8 cellular contexts compared by ENCODE assay signal in the genomic region with DNA sequence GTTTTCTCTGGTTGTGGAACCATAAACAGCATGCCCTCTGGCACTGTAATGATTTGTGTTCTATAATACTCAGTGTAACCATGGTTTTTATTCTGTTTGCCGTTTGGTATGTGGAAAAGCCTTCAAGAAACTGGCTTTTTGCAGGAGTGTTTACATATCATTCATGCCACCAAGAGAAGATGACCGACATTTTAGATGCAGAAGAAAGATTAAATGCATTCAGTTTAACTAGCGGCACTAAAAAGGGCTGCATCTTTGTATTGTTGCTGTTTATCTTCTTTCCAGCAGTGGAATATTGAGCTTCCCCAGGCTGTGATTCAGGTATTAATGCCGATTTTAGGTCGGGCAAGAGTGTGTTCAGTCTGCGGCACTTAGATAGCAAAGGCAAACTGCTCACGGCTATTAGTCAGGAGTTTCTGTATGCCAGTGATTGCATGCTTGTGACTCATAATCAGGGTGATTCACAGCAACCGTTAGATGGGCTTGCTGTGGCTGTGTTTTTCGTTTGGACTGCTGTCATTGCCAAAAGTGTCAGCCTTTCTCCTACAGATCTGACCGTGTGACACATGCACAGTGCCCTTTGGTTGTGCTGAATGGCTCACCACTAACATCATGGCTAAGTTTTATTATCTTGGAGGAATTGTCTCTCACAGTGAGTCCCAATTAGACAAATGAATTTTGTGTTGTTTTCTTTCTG.
DNase-seq lines count a peak whose midpoint lies in the region; ATAC-seq, FAIRE-seq and TF ChIP-seq lines count a peak whose summit lies in the region.

No MANE protein-coding gene starts in this region.

- H3K36me3 ChIP-seq in keratinocyte (ENCODE audit: control insufficient read depth in 2 of 2, extremely low read depth in 1 of 2, insufficient read depth in 2 of 2, low read length in 2 of 2) (no peaks in the 10 kb centered on the region), neuronal stem cell (replicated peaks in 1 of 2; ENCODE audit: control insufficient read depth in 2 of 2, insufficient read depth in 2 of 2, low read length in 2 of 2) (no peaks in the 10 kb centered on the region)
- no peaks in the 10 kb centered on the region for H3K36me3 ChIP-seq in effector memory CD4-positive, alpha-beta T cell (ENCODE audit: control insufficient read depth, insufficient read depth, low read length)

- H3K4me1 ChIP-seq in keratinocyte (ENCODE audit: control insufficient read depth, extremely low read depth, insufficient read depth, low read length), result peaks cover 11% of the 10 kb centered on the region
- H3K4me1 ChIP-seq in effector memory CD4-positive, alpha-beta T cell (ENCODE audit: control insufficient read depth, insufficient read depth, low read length, poor library complexity, severe bottlenecking), result peaks cover 4% of the 10 kb centered on the region
- peaks cover 2 to 5% of the 10 kb centered on the region in 2 donors for H3K4me1 ChIP-seq in neuronal stem cell (ENCODE audit: control insufficient read depth in 2 of 2, insufficient read depth in 1 of 2, low read depth in 1 of 2, low read length in 2 of 2)

- no peaks in the 10 kb centered on the region for H3K27me3 ChIP-seq in keratinocyte (ENCODE audit: control insufficient read depth, extremely low read depth, insufficient read depth, low read length)
- no peaks in the 10 kb centered on the region for H3K27me3 ChIP-seq in effector memory CD4-positive, alpha-beta T cell (replicated peaks; ENCODE audit: control insufficient read depth, insufficient read depth, low read length, poor library complexity, severe bottlenecking)
- H3K27me3 ChIP-seq in neuronal stem cell (ENCODE audit: control insufficient read depth in 3 of 3, insufficient read depth in 3 of 3, low read depth in 1 of 3, low read length in 3 of 3), result no peaks in the 10 kb centered on the region

- H3K14ac ChIP-seq in neuronal stem cell (ENCODE audit: low read length), result no peak overlapping the region

- H3K9ac ChIP-seq in keratinocyte (ENCODE audit: control insufficient read depth, extremely low read depth, insufficient read depth, low read length) (peak overlapping the region; percentile 42), neuronal stem cell (ENCODE audit: low read depth, low read length, poor library complexity) (no peak overlapping the region)

- dilution Hi-C loops in keratinocyte (cut with MboI; ENCODE audit: extremely low pct_ligation_motif_present, low sequenced_read_pairs), result no loop called here

- no peak overlapping the region for H2BK5ac ChIP-seq in neuronal stem cell (ENCODE audit: low read length)

- no peak overlapping the region for H2AK5ac ChIP-seq in neuronal stem cell (ENCODE audit: low read depth, low read length)

- no peak for ATAC-seq in GM18858 (IDR thresholded peaks at IDR 0.05; ENCODE audit: unreplicated experiment)

- H3K23ac ChIP-seq in neuronal stem cell (ENCODE audit: low read depth, low read length, poor library complexity), result no peak overlapping the region

- peak; percentile 99 for FAIRE-seq in keratinocyte (lab: Jason Lieb, UNC)

- H3K4me2 ChIP-seq in keratinocyte (ENCODE audit: control insufficient read depth, extremely low read depth, insufficient read depth, low read depth, low read length) (peak overlapping the region; percentile 52), neuronal stem cell (ENCODE audit: insufficient read depth, low read length, poor library complexity, severe bottlenecking) (no peak overlapping the region)

- H3K27ac ChIP-seq in keratinocyte (ENCODE audit: control insufficient read depth, insufficient read depth, low read length) (peak overlapping the region; percentile 42), neuronal stem cell (replicated peaks; ENCODE audit: low read length) (no peak overlapping the region)
- H3K27ac ChIP-seq in effector memory CD4-positive, alpha-beta T cell (ENCODE audit: insufficient read depth, low read length, poor library complexity, severe bottlenecking), result no peak overlapping the region

- H2AFZ ChIP-seq in keratinocyte (ENCODE audit: control insufficient read depth, low read length) (peak overlapping the region; percentile 48), neuronal stem cell (ENCODE audit: low read length) (no peak overlapping the region)

- H2BK120ac ChIP-seq in neuronal stem cell (ENCODE audit: low read depth, low read length), result no peak overlapping the region

- peak; percentile 45 for DNase-seq in CMK (ENCODE audit: low read depth)
- peak; percentile 11 to 66 for DNase-seq in NCI-H446 (lab: John Stamatoyannopoulos, UW)
- DNase-seq in astrocyte of the hippocampus (ENCODE audit: low read depth, low spot score), result peak; percentile 95
- peak; percentile 69 for DNase-seq in keratinocyte (ENCODE audit: low read depth, low spot score)
- DNase-seq in stimulated activated CD8-positive, alpha-beta memory T cell treated with anti-CD3 and anti-CD28 coated beads, Interleukin-4, amount 100 ng/mL, for 24 hours (ENCODE audit: low read depth), result peak; percentile 1
- DNase-seq in effector memory CD4-positive, alpha-beta T cell, result no peak
- DNase-seq in neuronal stem cell (ENCODE audit: low spot score), result no peak

- no peak overlapping the region for H4K91ac ChIP-seq in neuronal stem cell (ENCODE audit: low read depth, low read length, poor library complexity)

- no peak overlapping the region for H2BK15ac ChIP-seq in neuronal stem cell (ENCODE audit: low read length)

- H3K4ac ChIP-seq in neuronal stem cell (ENCODE audit: low read length), result no peak overlapping the region

- H3K4me3 ChIP-seq in keratinocyte (ENCODE audit: control insufficient read depth in 2 of 3, extremely low read depth in 1 of 3, insufficient read depth in 2 of 3, low read depth in 1 of 3, low read length in 3 of 3), result peak overlapping the region in 2 of 3 experiments; percentile 18 to 40
- no peak overlapping the region for H3K4me3 ChIP-seq in effector memory CD4-positive, alpha-beta T cell (ENCODE audit: insufficient read depth, low read depth, low read length, poor library complexity, severe bottlenecking)
- H3K4me3 ChIP-seq in neuronal stem cell (ENCODE audit: low read length in 2 of 2), result no peak overlapping the region

- TF ChIP-seq CTCF in keratinocyte (optimal IDR thresholded peaks at IDR 0.05 in 1 of 3, IDR thresholded peaks at IDR 0.05 in 1 of 3, conservative IDR thresholded peaks at IDR 0.05 in 1 of 3; ENCODE audit: extremely low read depth in 1 of 3, insufficient read depth in 2 of 3, low read length in 3 of 3), result no peak

- no peaks in the 10 kb centered on the region for H3K79me2 ChIP-seq in keratinocyte (ENCODE audit: control insufficient read depth, insufficient read depth, low read length)

- no CpG with 5 or more reads among the region's 10 CpGs for whole genome bisulfite sequencing in neuronal stem cell (ENCODE audit: extremely low coverage in 2 of 2, insufficient read length in 2 of 2, insufficient replicate concordance in 1 of 2), 2 donors

- H4K8ac ChIP-seq in neuronal stem cell (ENCODE audit: low read depth, low read length), result no peak overlapping the region

- no peak overlapping the region for H3K18ac ChIP-seq in neuronal stem cell (ENCODE audit: low read length)

- no peaks in the 10 kb centered on the region for H3K79me1 ChIP-seq in neuronal stem cell (ENCODE audit: low read depth, low read length)

- H3K9me3 ChIP-seq in keratinocyte (ENCODE audit: control insufficient read depth, low read depth, low read length) (no peaks in the 10 kb centered on the region), neuronal stem cell (replicated peaks in 1 of 2; ENCODE audit: control insufficient read depth in 2 of 2, insufficient read depth in 1 of 2, low read depth in 1 of 2, low read length in 2 of 2) (peaks cover 0 to 3% of the 10 kb centered on the region in 2 donors)
- H3K9me3 ChIP-seq in effector memory CD4-positive, alpha-beta T cell (ENCODE audit: control insufficient read depth, low read length), result no peaks in the 10 kb centered on the region

- H2BK12ac ChIP-seq in neuronal stem cell (ENCODE audit: low read length), result no peak overlapping the region

- no peaks in the 10 kb centered on the region for H4K20me1 ChIP-seq in keratinocyte (ENCODE audit: control insufficient read depth, extremely low read depth, insufficient read depth, low read length)

- no peaks in the 10 kb centered on the region for H3K9me1 ChIP-seq in keratinocyte (ENCODE audit: control insufficient read depth, extremely low read depth, insufficient read depth, low read length)

Comparison
In these comparisons a context has a peak if more than half of its experiments do, and no peak if none do; other contexts are left out.
1. DNase-seq: peak in CMK (single experiment), NCI-H446 (2 of 2), astrocyte of the hippocampus (single experiment), keratinocyte (single experiment) and stimulated activated CD8-positive, alpha-beta memory T cell treated with anti-CD3 and anti-CD28 coated beads, Interleukin-4, amount 100 ng/mL, for 24 hours (single experiment); none in effector memory CD4-positive, alpha-beta T cell (0 of 3) and neuronal stem cell (single experiment).
2. H3K4me3 ChIP-seq: peak in keratinocyte (2 of 3); none in effector memory CD4-positive, alpha-beta T cell (single experiment) and neuronal stem cell (0 of 2).